ENCODE assay signal across 19 cellular contexts in the genomic region with DNA sequence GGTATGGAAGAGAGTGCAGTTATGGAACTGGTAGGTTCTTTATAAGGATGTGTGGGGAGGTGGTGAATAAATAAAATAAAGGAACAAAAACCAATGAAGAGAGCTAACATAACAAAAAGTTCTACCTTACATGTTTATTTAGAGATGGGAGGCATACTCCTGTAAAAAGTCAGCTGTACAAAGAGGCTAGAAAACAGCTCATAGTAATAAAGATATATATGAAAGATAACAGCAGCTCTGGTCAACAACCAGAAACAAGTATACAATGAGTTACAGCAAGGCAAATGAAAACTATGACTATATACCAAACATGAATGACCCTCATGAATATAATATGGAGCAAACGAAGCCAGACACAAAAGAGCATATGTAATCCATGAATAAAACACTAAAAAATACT.
DNase-seq lines count a peak whose midpoint lies in the region; ATAC-seq, FAIRE-seq and TF ChIP-seq lines count a peak whose summit lies in the region.
"Had no signal": no experiment of that assay in that cellular context is flagged by ENCODE, and none has a peak within 500 bp of the region (broad histone marks: within the 10 kb centered on the region; RNA-seq: fewer than 3 reads in every experiment).

No MANE protein-coding gene starts in this region.

- H3K4me2 ChIP-seq in H9 (ENCODE audit: insufficient read depth, insufficient read length, low read length) = no peak overlapping the region

- no peak overlapping the region for H2BK15ac ChIP-seq in H9 (ENCODE audit: low read depth, low read length)

- no peak overlapping the region for H3K14ac ChIP-seq in H9 (ENCODE audit: insufficient read depth, low read length)

- H4K5ac ChIP-seq in H9 (ENCODE audit: insufficient read length, low read depth, low read length) = no peak overlapping the region

- no peak for DNase-seq in mucosa of descending colon
- DNase-seq in RCC 7860 (ENCODE audit: low spot score) = no peak
- DNase-seq in H9 = no peak
- DNase-seq in T-helper 2 cell = no peak
- DNase-seq: ACHN; BE2C; Caco-2; CD4-positive, alpha-beta T cell; GM23248; HCEC 1CT; IMR-90 had no signal

- H3K27ac Mint-ChIP-seq in H9 = no peak overlapping the region
- H3K27ac Mint-ChIP-seq: CD4-positive, alpha-beta T cell had no signal

- H3T11ph ChIP-seq in H9 (ENCODE audit: low read length) = no peak overlapping the region

- H4K91ac ChIP-seq in H9 (ENCODE audit: insufficient read length, low read depth, low read length) = no peak overlapping the region

- H3K56ac ChIP-seq in H9 (ENCODE audit: insufficient read length, low read depth, low read length) = no peak overlapping the region

- H3K4me1 ChIP-seq in mucosa of descending colon (ENCODE audit: low read depth) = no peaks in the 10 kb centered on the region
- no peaks in the 10 kb centered on the region for H3K4me1 ChIP-seq in H9 (ENCODE audit: insufficient read depth, low read length)
- H3K4me1 ChIP-seq: Caco-2 had no signal

- no peak overlapping the region for H3K4ac ChIP-seq in H9 (ENCODE audit: low read depth, low read length)

- H4K20me1 ChIP-seq in H9 (ENCODE audit: control insufficient read depth, insufficient read depth, insufficient read length) = no peaks in the 10 kb centered on the region

- H3K27me3 Mint-ChIP-seq in H9 (ENCODE audit: low read depth) = no peaks in the 10 kb centered on the region
- H3K27me3 Mint-ChIP-seq: CD4-positive, alpha-beta T cell had no signal

- H3K4me1 Mint-ChIP-seq in H9 = peaks cover 12 to 17% of the 10 kb centered on the region in 2 experiments

- no peaks in the 10 kb centered on the region for H3K79me2 ChIP-seq in H9 (ENCODE audit: insufficient read depth, low read length)

- H3K4me3 ChIP-seq in mucosa of descending colon = no peak overlapping the region
- H3K4me3 ChIP-seq: GM23248 had no signal

- intact Hi-C loops in mucosa of descending colon (cut with DNase I, micrococcal nuclease) = no loop called here

- no peak overlapping the region for H2AFZ ChIP-seq in H9 (ENCODE audit: low read length)
- H2AFZ ChIP-seq: GM23248 had no signal

- ATAC-seq in mucosa of descending colon = peak; percentile 63

- H2AK5ac ChIP-seq in H9 (ENCODE audit: insufficient read length, low read length) = no peak overlapping the region

- H3K9ac ChIP-seq in H9 (ENCODE audit: extremely low read depth, insufficient read length, low read length) = no peak overlapping the region
- H3K9ac ChIP-seq: GM23248 had no signal

- H2BK20ac ChIP-seq in H9 (ENCODE audit: low read depth, low read length, poor library complexity, severe bottlenecking) = no peak overlapping the region

- H3K36me3 Mint-ChIP-seq in H9 (ENCODE audit: insufficient read depth in 1 of 3, low read depth in 3 of 3) = no peaks in the 10 kb centered on the region

- no peak overlapping the region for H2BK120ac ChIP-seq in H9 (ENCODE audit: low read depth, low read length, poor library complexity, severe bottlenecking)

- H4K8ac ChIP-seq in H9 (replicated peaks; ENCODE audit: insufficient read length, low read depth, low read length) = no peak overlapping the region

- TF ChIP-seq CTCF in VCaP (conservative IDR thresholded peaks at IDR 0.05) (no peak), mucosa of descending colon (IDR thresholded peaks at IDR 0.05) (no peak), H9 (conservative IDR thresholded peaks at IDR 0.05) (no peak)

- WGBS in H9 (ENCODE audit: extremely low coverage, insufficient read length, low lambda C conversion rate) = no CpG with 5 or more reads among the region's 1 CpG

- no peaks in the 10 kb centered on the region for H3K23me2 ChIP-seq in H9 (ENCODE audit: insufficient read length, low read depth, low read length, poor library complexity, severe bottlenecking)

- H3K27me3 ChIP-seq in H9 (ENCODE audit: insufficient read depth, low read length) = no peaks in the 10 kb centered on the region; the same call in 1 of the 2 replicates
- H3K27me3 ChIP-seq: BE2C had no signal

- no peaks in the 10 kb centered on the region for H3K9me3 ChIP-seq in mucosa of descending colon
- H3K9me3 ChIP-seq in H9 (ENCODE audit: control insufficient read depth, low read depth, low read length) = no peaks in the 10 kb centered on the region
- H3K9me3 ChIP-seq: BE2C, Caco-2 had no signal

- H3K27ac ChIP-seq in VCaP (peak overlapping the region; percentile 47), temporal lobe (ENCODE audit: low read depth, low read length) (peak overlapping the region; percentile 77), H9 (ENCODE audit: insufficient read length, low read depth, low read length) (no peak overlapping the region)
- H3K27ac ChIP-seq: GM23248 had no signal

- no peak overlapping the region for H3K18ac ChIP-seq in H9 (ENCODE audit: insufficient read length, low read depth, low read length)

- no peaks in the 10 kb centered on the region for H3K36me3 ChIP-seq in mucosa of descending colon (ENCODE audit: low read depth)
- H3K36me3 ChIP-seq: BE2C had no signal

- H2BK5ac ChIP-seq in H9 (ENCODE audit: insufficient read length, low read length) = no peak overlapping the region

- FAIRE-seq in RCC 7860 (lab: Jason Lieb, UNC) = no peak
- FAIRE-seq: A204.1, D721Med, G401.6, GM12891, GM19239, HTR-8/SVneo had no signal

- H3K23ac ChIP-seq in H9 (ENCODE audit: insufficient read length, low read depth, low read length) = no peak overlapping the region

- H2BK12ac ChIP-seq in H9 (ENCODE audit: insufficient read length, low read depth, low read length) = no peak overlapping the region

- H3K79me1 ChIP-seq in H9 (ENCODE audit: insufficient read depth, low read depth, low read length, poor library complexity, severe bottlenecking) = no peaks in the 10 kb centered on the region

- H3K9me3 Mint-ChIP-seq in H9 = no peaks in the 10 kb centered on the region
- H3K9me3 Mint-ChIP-seq: CD4-positive, alpha-beta T cell had no signal

- H3K4me3 Mint-ChIP-seq in H9 = no peak overlapping the region
- H3K4me3 Mint-ChIP-seq: CD4-positive, alpha-beta T cell had no signal
